Comparison of ENCODE assay signal across 8 cellular contexts in the genomic region with DNA sequence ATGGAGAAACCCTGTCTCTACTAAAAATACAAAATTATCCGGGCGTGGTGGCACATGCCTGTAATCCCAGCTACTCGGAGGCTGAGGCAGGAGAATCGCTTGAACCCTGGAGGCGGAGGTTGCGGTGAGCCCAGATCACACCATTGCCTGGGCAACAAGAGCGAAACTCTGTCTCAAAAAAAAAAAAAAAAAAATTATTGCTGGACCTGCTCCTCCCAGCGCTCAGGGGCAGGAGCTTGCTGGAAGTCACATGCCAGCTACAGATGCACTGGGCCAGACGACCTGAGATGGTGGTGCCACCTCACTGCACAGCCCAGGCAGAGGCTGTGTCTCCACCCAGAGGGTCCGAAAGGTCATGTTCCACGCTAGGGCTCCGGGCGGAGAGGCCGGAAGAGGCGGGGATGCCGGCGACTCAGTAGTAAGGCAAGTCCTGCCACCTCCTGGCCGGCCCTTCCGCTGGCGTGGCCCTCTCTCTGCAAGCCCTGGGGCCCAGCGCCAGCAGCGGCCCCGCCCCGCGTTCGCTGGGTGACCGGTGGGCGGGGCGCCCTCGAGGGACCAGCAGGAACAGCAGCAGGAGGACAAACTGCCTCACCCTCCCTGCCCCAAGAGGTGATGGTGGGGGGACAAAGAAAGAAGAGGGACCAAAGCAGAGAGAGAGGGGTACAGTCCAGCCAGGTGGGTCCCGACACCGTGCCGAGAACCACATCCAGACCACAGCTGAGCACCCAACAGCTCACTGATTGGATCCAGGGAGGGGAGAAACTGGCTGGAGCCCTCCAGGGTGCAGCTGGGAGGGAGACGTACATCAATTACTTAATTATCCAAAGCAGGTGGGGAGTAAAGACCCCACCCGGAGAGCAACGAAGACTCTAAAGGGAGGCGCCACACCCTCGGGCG.
A peak's percentile ranks its signal among the peaks of the same experiment; 100 is the strongest.
DNase-seq lines count a peak whose midpoint lies in the region; ATAC-seq and TF ChIP-seq lines count a peak whose summit lies in the region.

No MANE protein-coding gene starts in this region.

- DNase-seq in NCI-H2081 (lab: John Stamatoyannopoulos, UW) (peak; percentile 78 to 89), NCI-H2081 treated with DMSO at 0.1 percent for 48 hours (lab: John Stamatoyannopoulos, UW) (no peak), NCI-H510A (lab: John Stamatoyannopoulos, UW) (peak; percentile 92), astrocyte of the spinal cord (ENCODE audit: low read depth, low spot score) (peak; percentile 88), hepatic stellate cell (ENCODE audit: low spot score) (peak; percentile 94), pons (ENCODE audit: low spot score) (peak; percentile 83), SKM-1 treated with dmso at 0.1 percent for 144 hours (lab: John Stamatoyannopoulos, UW; ENCODE audit: unreplicated experiment) (no peak)

- ATAC-seq in GM19023 (IDR thresholded peaks at IDR 0.05; ENCODE audit: unreplicated experiment): no peak

- H3K4me3 ChIP-seq in astrocyte of the spinal cord (ENCODE audit: low read depth, low read length): peak overlapping the region; percentile 22

- in situ Hi-C loops in astrocyte of the spinal cord (cut with HindIII; ENCODE audit: low sequenced_read_pairs): no loop called here

- TF ChIP-seq CTCF in astrocyte of the spinal cord (IDR thresholded peaks at IDR 0.05; ENCODE audit: low read depth, low read length): peak; percentile 40

Comparison
In these comparisons a context has a peak if more than half of its experiments do, and no peak if none do; other contexts are left out.
1. DNase-seq: peak in NCI-H2081 (2 of 2), NCI-H510A (single experiment), astrocyte of the spinal cord (single experiment), hepatic stellate cell (single experiment) and pons (single experiment); none in NCI-H2081 treated with DMSO at 0.1 percent for 48 hours (single experiment) and SKM-1 treated with dmso at 0.1 percent for 144 hours (single experiment).